Comparison of ENCODE assay signal across 10 cellular contexts in the genomic region with DNA sequence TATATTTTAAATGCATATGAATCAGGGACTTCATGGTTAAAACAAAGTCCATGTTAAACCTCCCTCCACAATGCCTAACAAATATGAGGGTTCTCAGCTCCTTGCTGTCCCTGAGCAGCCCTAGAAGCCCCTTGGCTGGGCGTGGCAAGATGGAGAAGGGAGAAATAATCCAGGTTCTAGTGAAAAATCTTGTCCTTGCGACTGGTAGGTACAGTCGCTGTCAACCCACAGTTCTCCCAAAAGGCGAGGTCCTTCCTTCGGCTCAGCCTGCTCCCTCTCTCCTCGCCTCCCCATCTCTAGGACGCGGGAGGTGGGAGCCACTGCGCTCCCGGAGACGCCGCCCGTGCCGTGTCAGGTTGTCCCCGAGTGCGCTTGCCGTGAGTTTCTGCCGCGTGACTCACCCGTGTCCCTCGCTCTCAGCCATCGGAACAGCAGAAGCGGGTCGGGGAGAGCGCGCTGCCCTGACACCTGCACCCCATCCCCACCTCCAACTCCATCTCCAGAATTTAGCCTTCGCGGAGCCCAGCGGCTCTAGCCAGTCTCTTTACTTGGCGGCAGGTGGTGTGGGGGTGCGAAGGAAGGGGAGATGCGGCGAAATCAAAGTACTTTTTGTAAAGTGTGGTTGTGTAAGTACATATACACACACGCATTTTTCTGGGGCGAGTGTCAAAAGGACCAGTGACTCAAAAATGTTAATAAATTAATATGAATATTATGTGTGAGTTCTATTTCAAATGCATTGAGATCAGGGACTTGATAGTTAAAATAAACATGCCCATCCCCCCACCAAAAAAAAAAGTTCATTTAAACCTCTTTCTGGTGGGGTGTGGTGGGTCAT.
DNase-seq lines count a peak whose midpoint lies in the region; ATAC-seq, FAIRE-seq and TF ChIP-seq lines count a peak whose summit lies in the region.
"Had no signal": no experiment of that assay in that cellular context is flagged by ENCODE, and none has a peak within 500 bp of the region (broad histone marks: within the 10 kb centered on the region; RNA-seq: fewer than 3 reads in every experiment).

No MANE protein-coding gene starts in this region.

- H3K4me1 ChIP-seq in H9 (ENCODE audit: insufficient read depth, low read length): no peaks in the 10 kb centered on the region
- H3K4me1 ChIP-seq in kidney (ENCODE audit: control insufficient read depth in 1 of 2, insufficient read depth in 1 of 2, low read depth in 1 of 2, low read length in 2 of 2): peaks cover 16 to 28% of the 10 kb centered on the region in 2 donors
- H3K4me1 ChIP-seq in smooth muscle cell (ENCODE audit: low read depth): peaks cover 9% of the 10 kb centered on the region

- peaks cover 14 to 16% of the 10 kb centered on the region in 2 experiments for H3K4me1 Mint-ChIP-seq in H9

- H2BK120ac ChIP-seq in H9 (ENCODE audit: low read depth, low read length, poor library complexity, severe bottlenecking): no peak overlapping the region

- DNase-seq in H9 (peak; percentile 32), bronchial epithelial cell (ENCODE audit: low read depth) (no peak), kidney (peak; percentile 65), smooth muscle cell (lab: John Stamatoyannopoulos, UW; ENCODE audit: unreplicated experiment) (no peak), NCI-H524 treated with DMSO at 0.1 percent for 48 hours (lab: John Stamatoyannopoulos, UW) (no peak), SHP77 treated with DMSO at 0.1 percent for 48 hours (lab: John Stamatoyannopoulos, UW) (no peak), C1 segment of cervical spinal cord (lab: John Stamatoyannopoulos, UW) (no peak)
- DNase-seq: NCI-H1436 treated with DMSO at 0.1 percent for 48 hours had no signal

- no peaks in the 10 kb centered on the region for H3K9me3 ChIP-seq in H9 (ENCODE audit: control insufficient read depth, low read depth, low read length)
- no peaks in the 10 kb centered on the region for H3K9me3 ChIP-seq in kidney (ENCODE audit: control insufficient read depth in 1 of 2, low read length in 2 of 2)
- no peaks in the 10 kb centered on the region for H3K9me3 ChIP-seq in smooth muscle cell (replicated peaks; ENCODE audit: low read depth)

- peaks cover 9% of the 10 kb centered on the region for H3K23me2 ChIP-seq in H9 (ENCODE audit: insufficient read length, low read depth, low read length, poor library complexity, severe bottlenecking)

- no peak for TF ChIP-seq CTCF in H9 (conservative IDR thresholded peaks at IDR 0.05)
- no peak for TF ChIP-seq CTCF in bronchial epithelial cell (IDR thresholded peaks at IDR 0.05; ENCODE audit: insufficient read depth, low read length, severe bottlenecking)
- TF ChIP-seq CTCF in kidney (IDR thresholded peaks at IDR 0.05; ENCODE audit: borderline replicate concordance, extremely low read depth, insufficient read depth): no peak
- TF ChIP-seq CTCF in smooth muscle cell (IDR thresholded peaks at IDR 0.05; ENCODE audit: borderline replicate concordance, insufficient read depth, poor library complexity, severe bottlenecking): no peak

- no peak overlapping the region for H3K56ac ChIP-seq in H9 (ENCODE audit: insufficient read length, low read depth, low read length)

- H3K36me3 Mint-ChIP-seq in H9 (ENCODE audit: insufficient read depth in 1 of 3, low read depth in 3 of 3): no peaks in the 10 kb centered on the region
- H3K36me3 Mint-ChIP-seq: natural killer cell treated with Interleukin-12 subunit alpha and Interleukin-12 subunit beta and Interleukin-15 and Interleukin-18, amount 100 ng/mL, for 72 hours had no signal

- H3K4me3 ChIP-seq in bronchial epithelial cell (ENCODE audit: low read depth, low read length) (peak overlapping the region; percentile 28), kidney (ENCODE audit: low read length in 2 of 2) (peak overlapping the region; percentile 61 to 72), smooth muscle cell (peak overlapping the region; percentile 34)

- H2BK5ac ChIP-seq in H9 (ENCODE audit: insufficient read length, low read length): no peak overlapping the region

- H4K5ac ChIP-seq in H9 (ENCODE audit: insufficient read length, low read depth, low read length): no peak overlapping the region

- H3K4me2 ChIP-seq in H9 (ENCODE audit: insufficient read depth, insufficient read length, low read length) (peak overlapping the region; percentile 68), smooth muscle cell (peak overlapping the region; percentile 80)

- no peak overlapping the region for H3K27ac ChIP-seq in H9 (ENCODE audit: insufficient read length, low read depth, low read length)
- peak overlapping the region; percentile 82 to 90 for H3K27ac ChIP-seq in kidney (ENCODE audit: low read depth in 2 of 2, low read length in 2 of 2)
- no peak overlapping the region for H3K27ac ChIP-seq in smooth muscle cell (ENCODE audit: low read depth)

- no peaks in the 10 kb centered on the region for H3F3A ChIP-seq in smooth muscle cell (ENCODE audit: low read depth)

- H3T11ph ChIP-seq in H9 (ENCODE audit: low read length): no peak overlapping the region

- no peaks in the 10 kb centered on the region for H3K79me1 ChIP-seq in H9 (ENCODE audit: insufficient read depth, low read depth, low read length, poor library complexity, severe bottlenecking)

- no peak for FAIRE-seq in bronchial epithelial cell (lab: Jason Lieb, UNC)
- no peak for FAIRE-seq in kidney (lab: Jason Lieb, UNC)

- no peak overlapping the region for H2BK20ac ChIP-seq in H9 (ENCODE audit: low read depth, low read length, poor library complexity, severe bottlenecking)

- no peaks in the 10 kb centered on the region for H3K9me3 Mint-ChIP-seq in H9
- H3K9me3 Mint-ChIP-seq: natural killer cell treated with Interleukin-12 subunit alpha and Interleukin-12 subunit beta and Interleukin-15 and Interleukin-18, amount 100 ng/mL, for 72 hours had no signal

- peaks cover 21% of the 10 kb centered on the region for H3K27me3 Mint-ChIP-seq in H9 (ENCODE audit: low read depth)

- H3K9ac ChIP-seq in H9 (ENCODE audit: extremely low read depth, insufficient read length, low read length): no peak overlapping the region
- H3K9ac ChIP-seq in kidney (ENCODE audit: low read length in 2 of 2): peak overlapping the region in 1 of 2 donors; percentile 70
- H3K9ac ChIP-seq in smooth muscle cell (ENCODE audit: low read depth): no peak overlapping the region

- intact Hi-C loops in kidney (cut with DNase I): no loop called here

- no peak overlapping the region for H3K27ac Mint-ChIP-seq in H9
- H3K27ac Mint-ChIP-seq: natural killer cell treated with Interleukin-12 subunit alpha and Interleukin-12 subunit beta and Interleukin-15 and Interleukin-18, amount 100 ng/mL, for 72 hours had no signal

- no peak overlapping the region for H4K91ac ChIP-seq in H9 (ENCODE audit: insufficient read length, low read depth, low read length)

- no peak overlapping the region for H2AFZ ChIP-seq in H9 (ENCODE audit: low read length)
- no peak overlapping the region for H2AFZ ChIP-seq in smooth muscle cell (ENCODE audit: low read depth)

- no peak overlapping the region for H2BK12ac ChIP-seq in H9 (ENCODE audit: insufficient read length, low read depth, low read length)

- no peaks in the 10 kb centered on the region for H3K36me3 ChIP-seq in bronchial epithelial cell (ENCODE audit: control insufficient read depth, insufficient read depth, low read length)
- H3K36me3 ChIP-seq in kidney (ENCODE audit: control insufficient read depth in 1 of 2, insufficient read depth in 2 of 2, low read length in 2 of 2): no peaks in the 10 kb centered on the region
- no peaks in the 10 kb centered on the region for H3K36me3 ChIP-seq in smooth muscle cell (ENCODE audit: low read depth)

- peak overlapping the region; percentile 50 to 86 for H3K4me3 Mint-ChIP-seq in H9
- H3K4me3 Mint-ChIP-seq: natural killer cell treated with Interleukin-12 subunit alpha and Interleukin-12 subunit beta and Interleukin-15 and Interleukin-18, amount 100 ng/mL, for 72 hours had no signal

- H3K4ac ChIP-seq in H9 (ENCODE audit: low read depth, low read length): no peak overlapping the region

- H3K27me3 ChIP-seq in H9 (ENCODE audit: insufficient read depth, low read length) (peaks cover 4% of the 10 kb centered on the region; the same call in 1 of the 2 replicates), bronchial epithelial cell (ENCODE audit: control insufficient read depth, insufficient read depth, low read length) (no peaks in the 10 kb centered on the region), smooth muscle cell (ENCODE audit: low read depth) (peaks cover 46% of the 10 kb centered on the region)

- no peak overlapping the region for H2AK5ac ChIP-seq in H9 (ENCODE audit: insufficient read length, low read length)

- no peak for ATAC-seq in HG02588 (IDR thresholded peaks at IDR 0.05; ENCODE audit: unreplicated experiment)

- H4K20me1 ChIP-seq in H9 (ENCODE audit: control insufficient read depth, insufficient read depth, insufficient read length) (no peaks in the 10 kb centered on the region), smooth muscle cell (ENCODE audit: low read depth) (no peaks in the 10 kb centered on the region)

- no peak overlapping the region for H3K18ac ChIP-seq in H9 (ENCODE audit: insufficient read length, low read depth, low read length)

- no peak overlapping the region for H2BK15ac ChIP-seq in H9 (ENCODE audit: low read depth, low read length)

- H4K8ac ChIP-seq in H9 (replicated peaks; ENCODE audit: insufficient read length, low read depth, low read length): no peak overlapping the region

- H3K79me2 ChIP-seq in H9 (ENCODE audit: insufficient read depth, low read length) (no peaks in the 10 kb centered on the region), smooth muscle cell (ENCODE audit: low read depth) (no peaks in the 10 kb centered on the region)

- H3K14ac ChIP-seq in H9 (ENCODE audit: insufficient read depth, low read length): peak overlapping the region; percentile 32; the same call in 1 of the 2 replicates

- no CpG with 5 or more reads among the region's 35 CpGs for WGBS in H9 (ENCODE audit: extremely low coverage, insufficient read length, low lambda C conversion rate)
- WGBS in smooth muscle cell (ENCODE audit: low lambda C conversion rate): 16% methylated on average over 35 of the region's 35 CpGs

- no peak overlapping the region for H3K23ac ChIP-seq in H9 (ENCODE audit: insufficient read length, low read depth, low read length)

Comparison
In these comparisons a context has a peak if more than half of its experiments do, and no peak if none do; other contexts are left out.
1. DNase-seq: peak in H9 (single experiment) and kidney (single experiment); none in bronchial epithelial cell (single experiment), smooth muscle cell (single experiment), NCI-H524 treated with DMSO at 0.1 percent for 48 hours (single experiment), SHP77 treated with DMSO at 0.1 percent for 48 hours (single experiment) and C1 segment of cervical spinal cord (0 of 14).
2. H3K27ac ChIP-seq: peak in kidney (2 of 2); none in H9 (single experiment) and smooth muscle cell (single experiment).
3. Peak in every context shown above with its lines, with median percentiles within 50 percentile points of each other: H3K4me3 ChIP-seq.